Comparison of ENCODE assay signal across 14 cellular contexts in genomic region chr1:223319373-223319772, GRCh38. TPM values are rescaled to one million over a fixed set of nuclear protein-coding genes. Genes with fewer than 3 reads are reported as not detected.
"Had no signal": no experiment of that assay in that cellular context is flagged by ENCODE, and none has a peak within 500 bp of the region (broad histone marks: within the 10 kb centered on the region; RNA-seq: fewer than 3 reads in every experiment).

No MANE protein-coding gene starts in this region.

- H3K9me3 ChIP-seq: adrenal gland, lower lobe of right lung, tibial artery, uterus had no signal

- H3K4me3 Mint-ChIP-seq: nephron, T-cell had no signal

- DNase-seq: activated gamma-delta T cell; adrenal gland; effector CD4-positive, alpha-beta T cell; lower lobe of right lung; stimulated activated CD8-positive, alpha-beta memory T cell treated with anti-CD3 and anti-CD28 coated beads, Interleukin-4, amount 100 ng/mL, for 48 hours; stimulated activated naive CD4-positive, alpha-beta T cell; T-cell; tibial artery; uterus had no signal

- H3K4me1 Mint-ChIP-seq: nephron had no signal

- H3K4me3 ChIP-seq: adrenal gland, lower lobe of right lung, tibial artery, uterus had no signal

- H3K4me1 ChIP-seq: adrenal gland, lower lobe of right lung, tibial artery, uterus had no signal

- H3K9me3 Mint-ChIP-seq: activated naive CD4-positive, alpha-beta T cell treated with anti-CD3 and anti-CD28 coated beads, Interleukin-2, amount 50 U/mL, for 72 hours; T-cell had no signal

- H3K27me3 Mint-ChIP-seq: T-cell had no signal

- H3K27me3 ChIP-seq: adrenal gland, tibial artery, uterus had no signal

- H3K36me3 Mint-ChIP-seq: activated naive CD4-positive, alpha-beta T cell treated with anti-CD3 and anti-CD28 coated beads, Interleukin-2, amount 50 U/mL, for 72 hours had no signal

- ATAC-seq: activated CD4-positive, CD25-positive, alpha-beta regulatory T cell treated with anti-CD3 and anti-CD28 coated beads, Interleukin-2, amount 50 U/mL, for 24 hours; activated naive CD4-positive, alpha-beta T cell treated with anti-CD3 and anti-CD28 coated beads, Interleukin-2, amount 50 U/mL, for 72 hours; lower lobe of right lung; T-cell had no signal

- H3K27ac ChIP-seq: adrenal gland, lower lobe of right lung, tibial artery, uterus had no signal

- H3K27ac Mint-ChIP-seq: activated naive CD4-positive, alpha-beta T cell treated with anti-CD3 and anti-CD28 coated beads, Interleukin-2, amount 50 U/mL, for 72 hours; nephron; T-cell had no signal

- H3K36me3 ChIP-seq: adrenal gland, lower lobe of right lung, tibial artery, uterus had no signal

RNA-seq across cellular contexts. Expression of gene SUSD4, which starts 44.6 kb away (rescaled TPM):
- total RNA-seq: activated CD8-positive, alpha-beta memory T cell treated with anti-CD3 and anti-CD28 coated beads for 36 hours; endothelial cell of umbilical vein had no signal
